ENCODE assay signal across 8 cellular contexts in genomic region chr2:240232961-240233890, GRCh38.
DNase-seq lines count a peak whose midpoint lies in the region; ATAC-seq, FAIRE-seq and TF ChIP-seq lines count a peak whose summit lies in the region.

No MANE protein-coding gene starts in this region.

- no peak for FAIRE-seq in H1 (lab: Jason Lieb, UNC)

- no peak for ATAC-seq in GM21619 (IDR thresholded peaks at IDR 0.05; ENCODE audit: unreplicated experiment)

- H3K4me3 ChIP-seq in H1 (ENCODE audit: extremely low read depth in 1 of 4, insufficient read depth in 2 of 4, low read depth in 3 of 4, low read length in 4 of 4): peak overlapping the region; percentile 48 to 78 (median 69)

- H4K8ac ChIP-seq in H1 (ENCODE audit: extremely low read depth, insufficient read depth, low read length): peak overlapping the region; percentile 43; the same call in 1 of the 2 replicates

- TF ChIP-seq EP300 in H1 (IDR thresholded peaks at IDR 0.05; ENCODE audit: borderline replicate concordance in 1 of 2, low read depth in 2 of 2, low read length in 2 of 2): no peak

- WGBS in H1 (ENCODE audit: extremely low coverage in 1 of 2, insufficient coverage in 1 of 2, insufficient read length in 1 of 2, insufficient replicate concordance in 2 of 2, low coverage in 1 of 2, low lambda C conversion rate in 2 of 2, missing lambda C conversion rate in 1 of 2), 2 experiments: 2% methylated on average over 16 of the region's 39 CpGs; no CpG with 5 or more reads in 1 of the 2 experiments

- CTCF ChIA-PET in H1 (lab: Charles Lee; ENCODE audit: partially characterized antibody): interaction anchor here (0.8 to 1.0 kb wide), 2 partner anchors 193 to 208 kb away, joined by 3 to 4 read pairs; no protein-coding TSS in a partner anchor

- H3K18ac ChIP-seq in H1 (ENCODE audit: extremely low read depth, low read length): no peak overlapping the region

- no peak overlapping the region for H3K14ac ChIP-seq in H1 (ENCODE audit: insufficient read length)

- no peaks in the 10 kb centered on the region for H3K23me2 ChIP-seq in H1 (ENCODE audit: low read depth, low read length)

- H3K4me1 ChIP-seq in H1 (replicated peaks in 1 of 4; ENCODE audit: control insufficient read depth in 3 of 4, insufficient read depth in 4 of 4, low read length in 3 of 4): peaks cover 0 to 6% (median 2%) of the 10 kb centered on the region in 4 experiments; a peak in 5 of 7 replicates

- H3K9ac ChIP-seq in H1 (replicated peaks in 1 of 4; ENCODE audit: extremely low read depth in 1 of 4, low read depth in 3 of 4, low read length in 3 of 4): peak overlapping the region in 1 of 4 experiments; percentile 13; a peak in 1 of 7 replicates

- no peak overlapping the region for H2AK5ac ChIP-seq in H1 (ENCODE audit: low read depth, low read length)

- H2BK20ac ChIP-seq in H1 (ENCODE audit: low read length): no peak overlapping the region

- H3K27ac ChIP-seq in H1 (ENCODE audit: low read depth, low read length): no peak overlapping the region

- H3K79me1 ChIP-seq in H1 (ENCODE audit: low read depth, low read length): no peaks in the 10 kb centered on the region

- no peak overlapping the region for H3K4ac ChIP-seq in H1 (replicated peaks; ENCODE audit: insufficient read length, low read depth, low read length)

- H3K56ac ChIP-seq in H1 (replicated peaks; ENCODE audit: insufficient read length, low read depth, low read length): no peak overlapping the region

- DNase-seq in NK-92 treated with Interleukin-12 subunit alpha and Interleukin-12 subunit beta, amount 100 ng/mL, for 24 hours (lab: John Stamatoyannopoulos, UW): peak; percentile 22
- no peak for DNase-seq in NK-92 (lab: John Stamatoyannopoulos, UW; ENCODE audit: unreplicated experiment)
- peak; percentile 56 for DNase-seq in NCI-H748 treated with DMSO at 0.1 percent for 48 hours (lab: John Stamatoyannopoulos, UW)
- DNase-seq in activated CD8-positive, alpha-beta memory T cell treated with anti-CD3 and anti-CD28 coated beads for 48 hours (ENCODE audit: low read depth in 2 of 3, low spot score in 2 of 3): peak; percentile 18 to 70 (median 60)
- peak; percentile 93 to 97 for DNase-seq in H1 (ENCODE audit: low read depth in 1 of 2, low spot score in 2 of 2)
- DNase-seq in lung microvascular endothelial cell (ENCODE audit: low read depth in 2 of 2): peak; percentile 82 to 86
- peak; percentile 57 to 72 (median 57) for DNase-seq in stimulated activated CD4-positive, alpha-beta T cell treated with anti-CD3 and anti-CD28 coated beads, TNF-alpha, amount 100 ng/mL, for 48 hours (ENCODE audit: low read depth in 3 of 3)

- no peak overlapping the region for H2BK5ac ChIP-seq in H1 (ENCODE audit: low read depth, low read length)

- no peaks in the 10 kb centered on the region for H3K36me3 ChIP-seq in H1 (ENCODE audit: control insufficient read depth in 2 of 4, insufficient read depth in 4 of 4, low read length in 3 of 4)

- peak overlapping the region; percentile 16 to 97 for H3K4me2 ChIP-seq in H1 (ENCODE audit: insufficient read depth in 1 of 2, low read depth in 2 of 2, low read length in 2 of 2)

- H3K79me2 ChIP-seq in H1 (ENCODE audit: control insufficient read depth in 1 of 2, insufficient read depth in 2 of 2, low read length in 2 of 2): no peaks in the 10 kb centered on the region

- TF ChIP-seq RAD21 in H1 (IDR thresholded peaks at IDR 0.05 in 1 of 2, conservative IDR thresholded peaks at IDR 0.05 in 1 of 2; ENCODE audit: low read depth in 2 of 2, low read length in 2 of 2): peak; percentile 91 to 93

- TF ChIP-seq CTCF in H1 (IDR thresholded peaks at IDR 0.05; ENCODE audit: control extremely low read depth in 1 of 3, insufficient read depth in 1 of 3, low read depth in 1 of 3, low read length in 3 of 3): peak in 2 of 3 experiments; percentile 80 to 90; a peak in 3 of 4 replicates

- no peak overlapping the region for H4K91ac ChIP-seq in H1 (replicated peaks; ENCODE audit: insufficient read length, low read length)

- no peak for TF ChIP-seq POLR2A in H1 (IDR thresholded peaks at IDR 0.05; ENCODE audit: control extremely low read depth in 1 of 2, low read depth in 2 of 2, low read length in 2 of 2)

- no peak overlapping the region for H2BK12ac ChIP-seq in H1 (ENCODE audit: low read depth, low read length)

- no peak overlapping the region for H2BK15ac ChIP-seq in H1 (ENCODE audit: low read length)

- peaks cover 0 to 2% (median 0%) of the 10 kb centered on the region in 4 experiments; a peak in 1 of 7 replicates for H3K27me3 ChIP-seq in H1 (replicated peaks in 1 of 4; ENCODE audit: control insufficient read depth in 3 of 4, extremely low read depth in 1 of 4, insufficient read depth in 3 of 4, low read length in 3 of 4)

- peak overlapping the region; percentile 73 for H2AFZ ChIP-seq in H1 (ENCODE audit: low read length)

- peaks cover 10 to 13% of the 10 kb centered on the region in 2 experiments for H3K9me3 ChIP-seq in H1 (ENCODE audit: insufficient read depth in 2 of 2, low read depth in 1 of 2, low read length in 1 of 2)

- no peak overlapping the region for H3K23ac ChIP-seq in H1 (ENCODE audit: insufficient read length)

- H4K5ac ChIP-seq in H1 (ENCODE audit: insufficient read length, low read depth, low read length): no peak overlapping the region

- POLR2A ChIA-PET in H1 (lab: Charles Lee; ENCODE audit: partially characterized antibody): no interaction called here

- no peak overlapping the region for H2BK120ac ChIP-seq in H1 (replicated peaks; ENCODE audit: low read depth, low read length)

- peaks cover 0 to 1% of the 10 kb centered on the region in 2 experiments for H4K20me1 ChIP-seq in H1 (replicated peaks in 1 of 2; ENCODE audit: control insufficient read depth in 1 of 2, insufficient read depth in 2 of 2, low read length in 2 of 2)

TF ChIP-seq in H1, 55 proteins besides CTCF, POLR2A, EP300 and RAD21 (continues in another document):
- TF ChIP-seq SP4 (IDR thresholded peaks at IDR 0.05; ENCODE audit: low read length) (no peak), RFX5 (IDR thresholded peaks at IDR 0.05; ENCODE audit: borderline replicate concordance, low read depth, low read length) (no peak), CHD2 (IDR thresholded peaks at IDR 0.05; ENCODE audit: low read length) (peak; percentile 33; the same call in 1 of the 2 replicates), CBX8 (IDR thresholded peaks at IDR 0.05; ENCODE audit: borderline replicate concordance, low read depth, low read length) (no peak), SRF (IDR thresholded peaks at IDR 0.05; ENCODE audit: low read depth, low read length) (no peak), SP2 (IDR thresholded peaks at IDR 0.05; ENCODE audit: low read length) (no peak), SUZ12 (IDR thresholded peaks at IDR 0.05; ENCODE audit: low read length) (no peak), CEBPB (IDR thresholded peaks at IDR 0.05; ENCODE audit: low read depth, low read length) (no peak), CTBP2 (IDR thresholded peaks at IDR 0.05; ENCODE audit: borderline replicate concordance, insufficient read depth, insufficient read length, low read length) (no peak), ZNF274 (IDR thresholded peaks at IDR 0.05; ENCODE audit: borderline replicate concordance, extremely low read depth, low read length) (no peak), TAF1 (IDR thresholded peaks at IDR 0.05; ENCODE audit: low read depth, low read length) (no peak), BACH1 (IDR thresholded peaks at IDR 0.05; ENCODE audit: low read length) (no peak), ASH2L (IDR thresholded peaks at IDR 0.05; ENCODE audit: low read length) (no peak), JUND (IDR thresholded peaks at IDR 0.05; ENCODE audit: low read length) (0 out of 2 replicates have a peak, but pooled peaks have one; percentile 33), USF2 (IDR thresholded peaks at IDR 0.05; ENCODE audit: low read length) (0 out of 2 replicates have a peak, but pooled peaks have one; percentile 21), RBBP5 (IDR thresholded peaks at IDR 0.05; ENCODE audit: borderline replicate concordance, low read depth, low read length) (no peak; the same call in 1 of the 2 replicates), TAF7 (optimal IDR thresholded peaks at IDR 0.05; ENCODE audit: borderline replicate concordance, low read depth, low read length) (no peak), BCL11A (IDR thresholded peaks at IDR 0.05; ENCODE audit: low read depth in 2 of 2, low read length in 2 of 2) (no peak), KDM4A (IDR thresholded peaks at IDR 0.05; ENCODE audit: low read depth, low read length, severe bottlenecking) (peak; percentile 97), EGR1 (IDR thresholded peaks at IDR 0.05; ENCODE audit: borderline replicate concordance, low read depth, low read length) (no peak), ATF3 (IDR thresholded peaks at IDR 0.05; ENCODE audit: insufficient read depth, low read depth, low read length) (no peak), ATF2 (IDR thresholded peaks at IDR 0.05; ENCODE audit: low read length) (no peak), RXRA (IDR thresholded peaks at IDR 0.05; ENCODE audit: insufficient read depth, low read depth, low read length) (no peak), GTF2F1 (IDR thresholded peaks at IDR 0.05; ENCODE audit: borderline replicate concordance, low read depth, low read length) (no peak), FOSL1 (IDR thresholded peaks at IDR 0.05; ENCODE audit: insufficient read depth, low read depth, low read length) (no peak)
